ENCODE assay signal across 7 cellular contexts in the genomic region with DNA sequence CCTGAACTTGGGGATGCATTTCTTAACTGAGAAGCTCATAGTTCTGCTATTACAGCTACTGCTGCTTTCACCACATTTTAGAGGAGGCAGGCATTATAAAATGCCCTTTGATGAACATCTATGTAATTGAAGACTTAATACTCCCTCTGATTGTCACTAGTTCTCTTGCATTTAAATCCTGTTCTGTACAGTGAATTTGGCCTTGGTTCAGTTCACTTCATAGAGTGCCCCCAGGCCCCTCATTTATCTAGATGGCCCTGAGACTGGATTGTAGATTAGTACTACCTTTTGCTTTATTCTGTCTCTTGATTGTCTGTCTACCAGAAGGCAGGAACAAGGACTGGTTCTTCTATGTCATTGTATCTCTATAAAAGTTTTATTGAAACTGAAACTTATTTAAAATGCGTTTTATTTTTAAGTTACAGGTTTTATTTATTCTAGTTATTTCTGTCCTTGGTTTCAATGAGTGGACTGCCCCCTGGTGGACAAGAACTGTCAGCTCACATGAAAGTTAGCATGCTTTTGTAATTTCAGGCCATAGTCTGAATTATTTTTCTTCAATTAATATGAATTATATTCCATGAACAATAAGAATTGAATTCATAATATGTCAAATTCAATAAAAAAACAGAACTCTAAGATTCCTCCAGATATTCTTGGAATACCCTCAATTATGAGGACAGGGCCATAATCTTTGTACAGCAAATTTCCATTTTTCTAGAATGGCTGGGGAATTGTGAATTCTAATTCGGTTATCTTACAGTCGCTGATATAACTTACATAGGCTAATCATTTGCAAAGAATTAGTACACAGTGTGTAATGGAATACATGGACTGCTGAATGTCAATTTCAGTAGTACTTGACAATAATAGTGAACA. TPM values are rescaled to one million over a fixed set of nuclear protein-coding genes. Genes with fewer than 3 reads are reported as not detected.
DNase-seq lines count a peak whose midpoint lies in the region; ATAC-seq, FAIRE-seq and TF ChIP-seq lines count a peak whose summit lies in the region.

No MANE protein-coding gene starts in this region.

- H3K4me2 ChIP-seq in DOHH2 (ENCODE audit: low read length), result no peak overlapping the region
- H3K4me2 ChIP-seq in parathyroid adenoma (ENCODE audit: low read length), result no peak overlapping the region

- FAIRE-seq in endometrium (lab: Jason Lieb, UNC), result peak; percentile 88

- H4K20me1 ChIP-seq in DOHH2 (ENCODE audit: control insufficient read depth, insufficient read depth, low read depth, low read length), result no peaks in the 10 kb centered on the region

- H3K4me3 ChIP-seq in DOHH2 (ENCODE audit: low read length), result no peak overlapping the region
- no peak overlapping the region for H3K4me3 ChIP-seq in parathyroid adenoma (ENCODE audit: low read depth, low read length)

- no peaks in the 10 kb centered on the region for H3F3A ChIP-seq in DOHH2 (ENCODE audit: control insufficient read depth, insufficient read depth)

- H3K4me1 ChIP-seq in DOHH2 (ENCODE audit: control insufficient read depth, low read length) (no peaks in the 10 kb centered on the region), parathyroid adenoma (no peaks in the 10 kb centered on the region)

- H3K27me3 ChIP-seq in DOHH2 (ENCODE audit: control insufficient read depth, low read length) (peaks cover 18% of the 10 kb centered on the region), parathyroid adenoma (ENCODE audit: control insufficient read depth, insufficient read depth, low read length) (no peaks in the 10 kb centered on the region)

- H3K36me3 ChIP-seq in DOHH2 (ENCODE audit: control insufficient read depth, low read length) (no peaks in the 10 kb centered on the region), parathyroid adenoma (ENCODE audit: control insufficient read depth, insufficient read depth, low read length) (no peaks in the 10 kb centered on the region)

- no peak overlapping the region for H3K9ac ChIP-seq in parathyroid adenoma

- H3K9me3 ChIP-seq in DOHH2 (ENCODE audit: control insufficient read depth, insufficient read depth, low read length) (no peaks in the 10 kb centered on the region), parathyroid adenoma (ENCODE audit: control insufficient read depth, low read length) (no peaks in the 10 kb centered on the region)

- H3K27ac ChIP-seq in DOHH2 (ENCODE audit: low read depth, low read length) (no peak overlapping the region), parathyroid adenoma (no peak overlapping the region)

- peak; percentile 75 for TF ChIP-seq CTCF in DOHH2 (IDR thresholded peaks at IDR 0.05; ENCODE audit: low read depth, low read length, poor library complexity, severe bottlenecking)
- peak; percentile 70 for TF ChIP-seq CTCF in parathyroid adenoma (IDR thresholded peaks at IDR 0.05)

- DNase-seq in HT-29 (ENCODE audit: low spot score) (peak; percentile 60), SW480 (ENCODE audit: low spot score) (peak; percentile 8), NCI-H446 treated with DMSO at 0.1 percent for 48 hours (lab: John Stamatoyannopoulos, UW) (no peak)

- no peaks in the 10 kb centered on the region for H3K9me2 ChIP-seq in DOHH2 (replicated peaks; ENCODE audit: control insufficient read depth, low read length)

- H3K79me2 ChIP-seq in DOHH2 (ENCODE audit: control insufficient read depth, low read length), result no peaks in the 10 kb centered on the region
- H3K79me2 ChIP-seq in parathyroid adenoma, result no peaks in the 10 kb centered on the region

- no peak overlapping the region for H2AFZ ChIP-seq in parathyroid adenoma

- ATAC-seq in HG03565 (IDR thresholded peaks at IDR 0.05; ENCODE audit: unreplicated experiment), result no peak

RNA-seq across cellular contexts. Expression of a gene that starts 47.2 kb away (rescaled TPM):
- 100 and 119 TPM in 2 replicates for total RNA-seq in HT-29 (2014; rRNA removed; shearing (Covaris generic))
